10 cellular contexts compared by ENCODE assay signal in the genomic region with DNA sequence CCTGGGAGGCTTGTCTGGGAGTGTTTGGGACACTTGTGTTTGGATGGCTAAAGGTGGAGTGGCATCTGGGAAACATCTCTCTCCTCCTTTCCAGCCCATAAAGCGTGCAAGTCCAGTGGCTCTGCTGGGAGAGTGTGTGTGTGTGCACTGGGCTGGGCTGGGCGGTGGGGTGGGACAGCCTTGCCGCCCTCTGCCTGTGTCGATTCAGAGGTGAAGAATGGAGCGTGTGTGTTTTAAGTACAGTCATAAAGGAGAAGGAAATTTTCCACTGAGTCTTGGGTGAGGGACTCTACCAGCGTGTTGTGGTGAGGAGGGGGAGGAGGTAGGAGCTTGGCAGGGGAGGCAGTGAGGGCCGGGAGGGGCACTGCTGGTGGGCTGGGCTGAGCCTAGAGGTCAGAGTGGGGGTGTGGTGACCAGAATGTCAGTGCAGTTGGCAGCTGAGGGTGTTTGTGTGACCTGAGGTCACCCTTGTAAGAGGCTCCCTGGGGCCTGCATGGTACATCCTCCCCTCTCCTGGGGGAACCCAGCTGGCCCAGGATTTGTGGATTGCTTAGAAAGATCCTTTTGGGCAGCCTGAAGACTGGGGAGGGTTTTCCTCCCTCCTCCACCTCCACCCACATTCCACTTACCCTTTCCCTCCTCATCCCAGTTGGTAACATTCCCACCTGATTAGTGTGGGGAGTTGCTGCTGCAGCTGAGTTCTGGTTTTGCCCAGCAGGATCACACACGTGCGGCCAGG. TPM values are rescaled to one million over a fixed set of nuclear protein-coding genes. Genes with fewer than 3 reads are reported as not detected.
DNase-seq lines count a peak whose midpoint lies in the region; ATAC-seq and TF ChIP-seq lines count a peak whose summit lies in the region.
"Had no signal": no experiment of that assay in that cellular context is flagged by ENCODE, and none has a peak within 500 bp of the region (broad histone marks: within the 10 kb centered on the region; RNA-seq: fewer than 3 reads in every experiment).

No MANE protein-coding gene starts in this region.

- ATAC-seq in GM21526 (IDR thresholded peaks at IDR 0.05; ENCODE audit: low FRiP score, unreplicated experiment) = no peak
- ATAC-seq: natural killer cell had no signal

- H3K27me3 ChIP-seq in sigmoid colon = no peaks in the 10 kb centered on the region

- no peak for TF ChIP-seq CTCF in sigmoid colon (IDR thresholded peaks at IDR 0.05)

- peak overlapping the region; percentile 89 to 94 (median 91) for H3K27ac ChIP-seq in sigmoid colon

- DNase-seq in GM04504 (ENCODE audit: low read depth) (peak; percentile 35), astrocyte of the hippocampus (ENCODE audit: low read depth, low spot score) (peak; percentile 63), sigmoid colon (peak; percentile 72), mucosa of gallbladder (ENCODE audit: low spot score) (no peak), NOMO-1 (lab: John Stamatoyannopoulos, UW; ENCODE audit: unreplicated experiment in 2 of 2) (no peak)
- no peak for DNase-seq in activated CD4-positive, CD25-positive, alpha-beta regulatory T cell (lab: John Stamatoyannopoulos, UW)
- DNase-seq: natural killer cell, NCI-H748 treated with DMSO at 0.1 percent for 48 hours had no signal

- H3K36me3 ChIP-seq in sigmoid colon = no peaks in the 10 kb centered on the region

- 20 to 37% methylated on average over 9 of the region's 9 CpGs for whole genome bisulfite sequencing in sigmoid colon, 2 donors

- H3K9me3 ChIP-seq in iPS-18c (ENCODE audit: control insufficient read depth, insufficient read depth, low read length) (no peaks in the 10 kb centered on the region), sigmoid colon (no peaks in the 10 kb centered on the region)

- H3K4me1 ChIP-seq in sigmoid colon = peaks cover 0 to 55% (median 46%) of the 10 kb centered on the region in 4 donors

- intact Hi-C loops in sigmoid colon (cut with DNase I) = loop anchor here (2.0 to 5.0 kb wide), 5 partner anchors 48 to 326 kb away; no protein-coding TSS in a partner anchor

- H3K4me3 ChIP-seq in iPS-18c (ENCODE audit: insufficient read depth, low read depth, low read length) (peak overlapping the region; percentile 51), sigmoid colon (peak overlapping the region; percentile 75 to 93 (median 78))

- TF ChIP-seq EP300 in sigmoid colon (IDR thresholded peaks at IDR 0.05) = no peak

- no peak for TF ChIP-seq POLR2A in sigmoid colon (IDR thresholded peaks at IDR 0.05)

RNA-seq across cellular contexts. Expression of gene TIMP3, which starts 1.7 kb away (rescaled TPM):
- total RNA-seq in sigmoid colon (100 to 1,000 TPM; 120 to 295 (median 205) TPM), mucosa of gallbladder (180 TPM)
- 10 to 100 TPM in 2 of 3 donors, 1 to 10 TPM in 1; 4.6 to 40.0 (median 10.2) TPM for polyA plus RNA-seq in sigmoid colon

Comparison
In these comparisons a context has a peak if more than half of its experiments do, and no peak if none do; other contexts are left out.
1. DNase-seq: peak in GM04504 (single experiment), astrocyte of the hippocampus (single experiment) and sigmoid colon (single experiment); none in activated CD4-positive, CD25-positive, alpha-beta regulatory T cell (0 of 4), mucosa of gallbladder (single experiment) and NOMO-1 (0 of 2).